Comparison of ENCODE assay signal across 20 cellular contexts in the genomic region with DNA sequence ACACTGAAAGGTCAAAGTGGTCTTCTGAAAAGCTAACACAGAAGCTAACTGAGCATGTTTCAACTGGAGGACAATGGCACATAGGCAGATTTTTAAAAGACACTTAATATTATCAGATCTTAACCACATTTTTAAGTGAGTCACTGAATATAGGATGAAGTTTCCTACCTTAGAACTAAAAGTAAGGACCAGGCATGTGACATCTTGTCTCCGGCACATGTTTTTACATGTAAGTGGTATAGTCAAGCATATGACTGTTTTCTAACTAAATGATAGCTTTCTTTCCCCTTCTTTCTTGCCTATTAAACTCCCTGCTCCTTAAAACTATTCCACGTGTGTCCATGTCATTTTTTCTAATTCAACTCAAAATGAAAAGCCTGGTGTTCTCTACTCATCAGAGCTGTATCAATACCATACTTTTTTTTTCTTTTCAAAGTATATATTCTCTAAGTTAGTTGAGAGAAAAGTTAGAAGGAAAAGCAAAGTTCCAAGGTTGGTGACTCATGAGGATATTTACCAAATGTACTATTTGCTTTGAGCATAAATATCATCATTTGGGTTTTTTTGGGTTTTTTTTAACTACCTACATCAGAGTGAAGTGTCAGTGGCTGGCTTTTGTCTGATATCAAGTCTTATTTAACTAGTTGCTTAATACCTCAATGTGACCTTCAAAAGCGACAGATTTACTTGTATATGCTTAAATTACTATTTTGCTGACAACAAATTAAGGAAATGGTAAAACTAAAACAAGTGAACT.
"Had no signal": no experiment of that assay in that cellular context is flagged by ENCODE, and none has a peak within 500 bp of the region (broad histone marks: within the 10 kb centered on the region; RNA-seq: fewer than 3 reads in every experiment).

No MANE protein-coding gene starts in this region.

- H3K36me3 ChIP-seq: upper lobe of left lung had no signal

- H3K4me3 ChIP-seq: hepatocyte, skin epidermis, testis, upper lobe of left lung had no signal

- H3K27me3 ChIP-seq: hepatocyte, testis, upper lobe of left lung had no signal

- H3K27ac ChIP-seq: hepatocyte, skin epidermis, testis, upper lobe of left lung had no signal

- H3K4me2 ChIP-seq: hepatocyte had no signal

- ATAC-seq: activated CD4-positive, alpha-beta T cell treated with anti-CD3 and anti-CD28 coated beads for 36 hours; esophagus mucosa; stimulated activated effector memory CD8-positive, alpha-beta T cell treated with anti-CD3 and anti-CD28 coated beads, Interleukin-12 subunit alpha, Interleukin-12 subunit beta, amount 100 ng/mL, for 72 hours; WTC11 had no signal

- H3K79me2 ChIP-seq: hepatocyte had no signal

- H3K9me3 ChIP-seq: testis, upper lobe of left lung had no signal

- H3K4me1 ChIP-seq: testis, upper lobe of left lung had no signal

- DNase-seq: activated CD4-positive, alpha-beta T cell treated with anti-CD3 and anti-CD28 coated beads for 36 hours; activated CD4-positive, alpha-beta T cell treated with anti-CD3 and anti-CD28 coated beads, Interleukin-2, amount 50 U/mL, for 48 hours; activated gamma-delta T cell; amniotic stem cell; caudate nucleus; endodermal cell; islet precursor cell; midbrain; nephron progenitor cell; occipital lobe; stimulated activated CD4-positive, alpha-beta T cell treated with anti-CD3 and anti-CD28 coated beads, Interleukin-15, amount 100 ng/mL, for 24 hours; stimulated activated CD4-positive, alpha-beta T cell treated with anti-CD3 and anti-CD28 coated beads, Interleukin-2, amount 100 ng/mL, for 48 hours; testis; upper lobe of left lung had no signal

- H2AFZ ChIP-seq: hepatocyte had no signal

- FAIRE-seq: colon had no signal
